Comparison of ENCODE assay signal across 13 cellular contexts in the genomic region with DNA sequence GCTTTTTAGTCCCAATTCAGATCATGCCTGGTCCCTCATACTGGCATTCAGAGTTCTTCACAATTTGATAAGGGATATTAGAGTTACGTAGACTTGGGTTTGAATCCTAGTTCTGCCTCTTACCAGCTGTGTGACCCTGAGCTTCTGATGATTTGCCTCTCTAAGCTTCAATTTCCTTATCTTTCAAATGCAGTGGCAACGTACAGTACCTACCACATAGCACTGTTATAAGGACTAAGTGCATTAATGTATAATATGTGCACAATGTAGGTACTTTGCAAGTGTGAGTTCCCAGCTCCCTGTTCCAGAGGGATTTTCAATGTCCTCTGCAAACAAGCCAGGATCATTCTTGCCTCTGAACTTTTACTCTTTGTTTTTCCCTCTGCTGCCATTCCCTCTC. TPM values are rescaled to one million over a fixed set of nuclear protein-coding genes. Genes with fewer than 3 reads are reported as not detected.
A peak's percentile ranks its signal among the peaks of the same experiment; 100 is the strongest.
DNase-seq lines count a peak whose midpoint lies in the region; ATAC-seq lines count a peak whose summit lies in the region.
"Had no signal": no experiment of that assay in that cellular context is flagged by ENCODE, and none has a peak within 500 bp of the region (broad histone marks: within the 10 kb centered on the region; RNA-seq: fewer than 3 reads in every experiment).

No MANE protein-coding gene starts in this region.

- intact Hi-C loops in activated naive CD4-positive, alpha-beta T cell treated with anti-CD3 and anti-CD28 coated beads for 36 hours (cut with micrococcal nuclease) = no loop called here
- intact Hi-C loops in activated CD4-positive, alpha-beta memory T cell treated with anti-CD3 and anti-CD28 coated beads for 36 hours (cut with micrococcal nuclease) = no loop called here
- intact Hi-C loops in Right ventricle myocardium inferior (cut with DNase I) = no loop called here

- peaks cover 31% of the 10 kb centered on the region for H3K36me3 ChIP-seq in effector memory CD4-positive, alpha-beta T cell (ENCODE audit: control insufficient read depth, insufficient read depth, low read length)

- peaks cover 80% of the 10 kb centered on the region for H3K4me1 Mint-ChIP-seq in activated naive CD4-positive, alpha-beta T cell treated with anti-CD3 and anti-CD28 coated beads for 36 hours (ENCODE audit: low read depth)
- H3K4me1 Mint-ChIP-seq in activated CD4-positive, alpha-beta memory T cell treated with anti-CD3 and anti-CD28 coated beads for 36 hours (ENCODE audit: low read depth) = peaks cover 76% of the 10 kb centered on the region

- peaks cover 64% of the 10 kb centered on the region for H3K36me3 Mint-ChIP-seq in activated naive CD4-positive, alpha-beta T cell treated with anti-CD3 and anti-CD28 coated beads for 36 hours (ENCODE audit: low read depth)
- H3K36me3 Mint-ChIP-seq in activated CD4-positive, alpha-beta memory T cell treated with anti-CD3 and anti-CD28 coated beads for 36 hours = peaks cover 62% of the 10 kb centered on the region

- no peak for ATAC-seq in Right ventricle myocardium inferior

- H3K4me3 ChIP-seq in effector memory CD4-positive, alpha-beta T cell (ENCODE audit: insufficient read depth, low read depth, low read length, poor library complexity, severe bottlenecking) = no peak overlapping the region

- H3K9me3 Mint-ChIP-seq in activated naive CD4-positive, alpha-beta T cell treated with anti-CD3 and anti-CD28 coated beads for 36 hours = no peaks in the 10 kb centered on the region
- no peaks in the 10 kb centered on the region for H3K9me3 Mint-ChIP-seq in activated CD4-positive, alpha-beta memory T cell treated with anti-CD3 and anti-CD28 coated beads for 36 hours

- H3K27me3 ChIP-seq in effector memory CD4-positive, alpha-beta T cell (replicated peaks; ENCODE audit: control insufficient read depth, insufficient read depth, low read length, poor library complexity, severe bottlenecking) = no peaks in the 10 kb centered on the region

- CTCF ChIA-PET in activated naive CD4-positive, alpha-beta T cell treated with anti-CD3 and anti-CD28 coated beads for 36 hours (lab: Charles Lee) = interaction anchor here (0.8 to 17.3 kb wide), 5 partner anchors 10 to 239 kb away, joined by 3 to 231 read pairs (median 10); a partner anchor contains a TSS
- CTCF ChIA-PET in activated CD4-positive, alpha-beta memory T cell treated with anti-CD3 and anti-CD28 coated beads for 36 hours (lab: Charles Lee) = interaction anchor here (1.5 to 23.7 kb wide), 3 partner anchors 16 to 237 kb away, joined by 4 to 756 read pairs (median 11); a partner anchor contains a TSS

- H3K9me3 ChIP-seq in effector memory CD4-positive, alpha-beta T cell (ENCODE audit: control insufficient read depth, low read length) = no peaks in the 10 kb centered on the region

- H3K27ac Mint-ChIP-seq in activated naive CD4-positive, alpha-beta T cell treated with anti-CD3 and anti-CD28 coated beads for 36 hours = peak overlapping the region; percentile 86
- peak overlapping the region; percentile 92 for H3K27ac Mint-ChIP-seq in activated CD4-positive, alpha-beta memory T cell treated with anti-CD3 and anti-CD28 coated beads for 36 hours

- H3K27ac ChIP-seq in effector memory CD4-positive, alpha-beta T cell (ENCODE audit: insufficient read depth, low read length, poor library complexity, severe bottlenecking) = peak overlapping the region; percentile 48
- H3K27ac ChIP-seq in temporal lobe (ENCODE audit: low read depth, low read length) = peak overlapping the region; percentile 79

- H3K4me1 ChIP-seq in effector memory CD4-positive, alpha-beta T cell (ENCODE audit: control insufficient read depth, insufficient read depth, low read length, poor library complexity, severe bottlenecking) = peaks cover 72% of the 10 kb centered on the region

- no peak overlapping the region for H3K4me3 Mint-ChIP-seq in activated naive CD4-positive, alpha-beta T cell treated with anti-CD3 and anti-CD28 coated beads for 36 hours
- no peak overlapping the region for H3K4me3 Mint-ChIP-seq in activated CD4-positive, alpha-beta memory T cell treated with anti-CD3 and anti-CD28 coated beads for 36 hours

- POLR2A ChIA-PET in activated CD4-positive, alpha-beta memory T cell treated with anti-CD3 and anti-CD28 coated beads for 36 hours (lab: Charles Lee) = interaction anchor here (0.6 kb wide), 1 partner anchor 262 kb away, joined by 3 read pairs; no protein-coding TSS in a partner anchor

- no peaks in the 10 kb centered on the region for H3K27me3 Mint-ChIP-seq in activated naive CD4-positive, alpha-beta T cell treated with anti-CD3 and anti-CD28 coated beads for 36 hours (ENCODE audit: low read depth)
- H3K27me3 Mint-ChIP-seq in activated CD4-positive, alpha-beta memory T cell treated with anti-CD3 and anti-CD28 coated beads for 36 hours = no peaks in the 10 kb centered on the region

- no peak for DNase-seq in activated naive CD4-positive, alpha-beta T cell treated with anti-CD3 and anti-CD28 coated beads for 36 hours
- no peak for DNase-seq in activated naive CD4-positive, alpha-beta T cell (lab: John Stamatoyannopoulos, UW)
- DNase-seq in activated CD4-positive, alpha-beta memory T cell treated with anti-CD3 and anti-CD28 coated beads for 36 hours = no peak
- DNase-seq in effector memory CD4-positive, alpha-beta T cell = no peak
- DNase-seq in cerebellar nuclear complex (lab: John Stamatoyannopoulos, UW) (no peak), Right ventricle myocardium inferior (ENCODE audit: missing footprints) (no peak), SHP77 (lab: John Stamatoyannopoulos, UW) (no peak)
- DNase-seq: activated CD4-positive, alpha-beta T cell treated with anti-CD3 and anti-CD28 coated beads for 4 hours; activated gamma-delta T cell; H7; kidney; NCI-H226 had no signal

RNA-seq across cellular contexts. Expression of a gene that starts 7.3 kb away (rescaled TPM):
- 100 to 1,000 TPM; 142 TPM for total RNA-seq in activated naive CD4-positive, alpha-beta T cell treated with anti-CD3 and anti-CD28 coated beads for 36 hours
- total RNA-seq in activated CD4-positive, alpha-beta memory T cell treated with anti-CD3 and anti-CD28 coated beads for 36 hours = 100 to 1,000 TPM; 181 to 186 TPM
- 1.5 TPM for total RNA-seq in temporal lobe
- total RNA-seq in Right ventricle myocardium inferior = 25.6 TPM

RNA-seq across cellular contexts. Expression of a gene that starts 22.0 kb away (rescaled TPM):
- 10 to 100 TPM; 62.9 to 68.5 TPM for total RNA-seq in activated naive CD4-positive, alpha-beta T cell treated with anti-CD3 and anti-CD28 coated beads for 36 hours
- 10 to 100 TPM; 55.9 to 61.1 TPM for total RNA-seq in activated CD4-positive, alpha-beta memory T cell treated with anti-CD3 and anti-CD28 coated beads for 36 hours
- 11.8 TPM for total RNA-seq in temporal lobe
- 28.9 TPM for total RNA-seq in Right ventricle myocardium inferior

RNA-seq across cellular contexts. Expression of a gene that starts 25.1 kb away (rescaled TPM):
- 10 to 100 TPM; 38.9 to 40.8 TPM for total RNA-seq in activated naive CD4-positive, alpha-beta T cell treated with anti-CD3 and anti-CD28 coated beads for 36 hours
- 10 to 100 TPM; 27.4 to 30.2 TPM for total RNA-seq in activated CD4-positive, alpha-beta memory T cell treated with anti-CD3 and anti-CD28 coated beads for 36 hours
- total RNA-seq in temporal lobe (9.3 TPM), Right ventricle myocardium inferior (26.6 TPM)

RNA-seq across cellular contexts. Expression of a gene that starts 36.1 kb away (rescaled TPM):
- total RNA-seq in activated naive CD4-positive, alpha-beta T cell treated with anti-CD3 and anti-CD28 coated beads for 36 hours = 10 to 100 TPM; 90.8 to 97.6 TPM
- total RNA-seq in activated CD4-positive, alpha-beta memory T cell treated with anti-CD3 and anti-CD28 coated beads for 36 hours = 100 to 1,000 TPM in 1 of 2 experiments, 10 to 100 TPM in 1; 90.6 to 104 TPM
- 56.3 TPM for total RNA-seq in temporal lobe
- total RNA-seq in Right ventricle myocardium inferior = 40.4 TPM

Comparison
In these comparisons a context has a peak if more than half of its experiments do, and no peak if none do; other contexts are left out.
1. RNA of a gene that starts 7.3 kb away (total RNA-seq): 181 to 186 TPM in activated CD4-positive, alpha-beta memory T cell treated with anti-CD3 and anti-CD28 coated beads for 36 hours, 142 TPM in activated naive CD4-positive, alpha-beta T cell treated with anti-CD3 and anti-CD28 coated beads for 36 hours and 25.6 TPM in Right ventricle myocardium inferior (single experiment); 1.5 TPM in temporal lobe (single experiment); every median in the first group is over 10 times any median in the second.